In the genomic region with DNA sequence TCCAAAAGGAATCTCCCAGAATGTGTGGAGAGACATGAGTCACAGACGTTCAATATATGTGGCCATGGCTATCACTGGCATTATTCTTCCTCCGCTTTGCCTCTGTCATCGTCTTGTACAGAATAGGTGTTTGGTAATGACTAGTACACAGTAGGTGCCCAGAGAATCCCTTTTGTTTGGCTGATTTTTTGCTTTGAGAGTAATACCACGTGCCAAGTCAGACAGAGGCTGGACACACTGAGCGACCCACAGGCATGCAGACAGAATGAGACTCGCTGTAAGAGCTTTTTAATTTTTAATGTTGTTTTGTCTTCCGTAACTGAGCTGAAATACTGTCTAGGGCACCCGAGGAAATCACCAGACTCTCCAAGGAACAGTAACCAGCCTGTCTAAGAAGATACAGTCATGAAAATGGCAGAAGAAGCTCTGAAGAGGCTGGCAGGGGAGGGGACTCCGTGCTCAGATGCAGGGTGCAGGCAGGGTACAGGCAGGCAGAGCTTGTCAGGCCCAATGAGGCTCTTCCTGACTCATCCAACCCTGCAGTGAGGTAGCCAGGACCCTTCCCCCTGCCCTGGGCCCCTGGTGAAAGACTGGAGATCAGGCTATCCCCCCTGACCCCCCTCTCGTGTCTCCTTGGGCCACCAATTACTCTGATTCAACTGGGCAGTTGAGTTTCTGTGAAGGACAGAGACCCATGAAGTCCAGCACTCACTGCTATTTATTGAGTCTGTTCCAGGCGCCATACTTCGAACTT, we compare ENCODE assay signal across 15 cellular contexts.
"Had no signal": no experiment of that assay in that cellular context is flagged by ENCODE, and none has a peak within 500 bp of the region (broad histone marks: within the 10 kb centered on the region; RNA-seq: fewer than 3 reads in every experiment).

No MANE protein-coding gene starts in this region.

- H3K27ac Mint-ChIP-seq: activated naive CD8-positive, alpha-beta T cell treated with anti-CD3 and anti-CD28 coated beads, Interleukin-2, amount 10 ng/mL, durations not matched to agents 7 days and 5 days; natural killer cell; stimulated activated naive CD8-positive, alpha-beta T cell treated with anti-CD3 and anti-CD28 coated beads, Interleukin-15, Interleukin-2, amounts not matched to agents 100 ng/mL and 50 ng/mL, for 24 hours had no signal

- ATAC-seq: activated T-cell treated with anti-CD3 and anti-CD28 coated beads, Interleukin-2, amount 50 U/mL, for 4 hours; lower lobe of right lung; mucosa of descending colon; natural killer cell had no signal

- H3K36me3 Mint-ChIP-seq: activated naive CD8-positive, alpha-beta T cell treated with anti-CD3 and anti-CD28 coated beads, Interleukin-2, amount 10 ng/mL, durations not matched to agents 7 days and 5 days; natural killer cell had no signal

- FAIRE-seq: colon had no signal

- H3K9me3 ChIP-seq: lower lobe of right lung, mucosa of descending colon had no signal

- DNase-seq: activated CD4-positive, alpha-beta T cell treated with anti-CD3 and anti-CD28 coated beads, Interleukin-2, amount 50 U/mL, for 4 hours; activated CD4-positive, CD25-positive, alpha-beta regulatory T cell treated with anti-CD3 and anti-CD28 coated beads, Interleukin-2, amount 50 U/mL, for 72 hours; activated gamma-delta T cell; activated naive CD8-positive, alpha-beta T cell treated with anti-CD3 and anti-CD28 coated beads, Interleukin-2, amount 10 ng/mL, durations not matched to agents 7 days and 5 days; activated T-cell treated with anti-CD3 and anti-CD28 coated beads, Interleukin-2, amount 50 U/mL, for 4 hours; anterior cingulate cortex; hippocampal formation; lower lobe of right lung; mucosa of descending colon; natural killer cell; stimulated activated CD4-positive, alpha-beta T cell treated with anti-CD3 and anti-CD28 coated beads, Interleukin-15, amount 100 ng/mL, for 24 hours; stimulated activated CD4-positive, alpha-beta T cell treated with anti-CD3 and anti-CD28 coated beads, Interleukin-4, amount 100 ng/mL, for 24 hours had no signal

- H3K27ac ChIP-seq: cardiac muscle cell, lower lobe of right lung had no signal

- H3K4me3 ChIP-seq: cardiac muscle cell, lower lobe of right lung, mucosa of descending colon had no signal

- H3K4me3 Mint-ChIP-seq: activated naive CD8-positive, alpha-beta T cell treated with anti-CD3 and anti-CD28 coated beads, Interleukin-2, amount 10 ng/mL, durations not matched to agents 7 days and 5 days; activated T-cell treated with anti-CD3 and anti-CD28 coated beads, Interleukin-2, amount 50 U/mL, for 4 hours; natural killer cell; stimulated activated naive CD8-positive, alpha-beta T cell treated with anti-CD3 and anti-CD28 coated beads, Interleukin-15, Interleukin-2, amounts not matched to agents 100 ng/mL and 50 ng/mL, for 24 hours had no signal

- H3K4me1 ChIP-seq: lower lobe of right lung had no signal

- H3K27me3 Mint-ChIP-seq: stimulated activated naive CD8-positive, alpha-beta T cell treated with anti-CD3 and anti-CD28 coated beads, Interleukin-15, Interleukin-2, amounts not matched to agents 100 ng/mL and 50 ng/mL, for 24 hours had no signal

- H3K9me3 Mint-ChIP-seq: activated naive CD8-positive, alpha-beta T cell treated with anti-CD3 and anti-CD28 coated beads, Interleukin-2, amount 10 ng/mL, durations not matched to agents 7 days and 5 days; activated T-cell treated with anti-CD3 and anti-CD28 coated beads, Interleukin-2, amount 50 U/mL, for 4 hours; natural killer cell; stimulated activated naive CD8-positive, alpha-beta T cell treated with anti-CD3 and anti-CD28 coated beads, Interleukin-15, Interleukin-2, amounts not matched to agents 100 ng/mL and 50 ng/mL, for 24 hours had no signal

- H3K27me3 ChIP-seq: cardiac muscle cell had no signal

- H3K36me3 ChIP-seq: cardiac muscle cell, lower lobe of right lung had no signal
